19 cellular contexts compared by ENCODE assay signal in genomic region chr3:147812186-147812911, GRCh38.
"Had no signal": no experiment of that assay in that cellular context is flagged by ENCODE, and none has a peak within 500 bp of the region (broad histone marks: within the 10 kb centered on the region; RNA-seq: fewer than 3 reads in every experiment).

No MANE protein-coding gene starts in this region.

- H3K27me3 ChIP-seq: esophagus squamous epithelium, tibial nerve, upper lobe of left lung had no signal

- ATAC-seq: mucosa of descending colon; right cardiac atrium; stimulated activated memory B cell treated with anti-CD40 and anti-IgM and Interleukin-4, amounts not matched to agents 10 μg/mL and 1 μg/mL and 100 μg/mL, for 72 hours; stimulated activated naive CD8-positive, alpha-beta T cell treated with anti-CD3 and anti-CD28 coated beads, Interleukin-15, Interleukin-2, amounts not matched to agents 100 U/mL and 50 U/mL, for 24 hours had no signal

- H3K4me1 ChIP-seq: esophagus squamous epithelium, prostate gland, spleen, upper lobe of left lung had no signal

- H3K36me3 ChIP-seq: esophagus squamous epithelium, prostate gland, spleen, thoracic aorta, tibial nerve, upper lobe of left lung had no signal

- H3K9me3 ChIP-seq: esophagus squamous epithelium, mucosa of descending colon, prostate gland, thoracic aorta, tibial nerve, upper lobe of left lung had no signal

- DNase-seq: cortex of kidney; effector CD8-positive, alpha-beta T cell; endodermal cell; esophagus squamous epithelium; mesenchymal stem cell; mucosa of descending colon; naive B cell; nucleus accumbens; right cardiac atrium; spleen; stimulated activated CD4-positive, alpha-beta T cell treated with anti-CD3 and anti-CD28 coated beads, Interleukin-4, amount 100 ng/mL, for 4 hours; stimulated activated naive CD8-positive, alpha-beta T cell treated with anti-CD3 and anti-CD28 coated beads, Interleukin-15, Interleukin-2, amounts not matched to agents 100 U/mL and 50 U/mL, for 24 hours; upper lobe of left lung had no signal

- H3K4me3 ChIP-seq: esophagus squamous epithelium, lung, mucosa of descending colon, prostate gland, skin epidermis, spleen, thoracic aorta, tibial nerve, upper lobe of left lung had no signal

- H3K27ac ChIP-seq: prostate gland, skin epidermis, spleen, thoracic aorta, tibial nerve, upper lobe of left lung had no signal
